23 cellular contexts compared by ENCODE assay signal in genomic region chr2:58601017-58601416, GRCh38.
DNase-seq lines count a peak whose midpoint lies in the region; TF ChIP-seq lines count a peak whose summit lies in the region.
"Had no signal": no experiment of that assay in that cellular context is flagged by ENCODE, and none has a peak within 500 bp of the region (broad histone marks: within the 10 kb centered on the region; RNA-seq: fewer than 3 reads in every experiment).

No MANE protein-coding gene starts in this region.

- peak; percentile 4 for DNase-seq in AG08396 (ENCODE audit: low spot score)
- peak; percentile 53 for DNase-seq in LHCN-M2 (ENCODE audit: low read depth)
- peak; percentile 14 for DNase-seq in astrocyte of the hippocampus (ENCODE audit: low read depth, low spot score)
- DNase-seq in fibroblast of villous mesenchyme (ENCODE audit: low read depth) = peak; percentile 11
- no peak for DNase-seq in AML-193 (lab: John Stamatoyannopoulos, UW)
- no peak for DNase-seq in NCI-H2196 treated with DMSO at 0.1 percent for 48 hours (lab: John Stamatoyannopoulos, UW; ENCODE audit: unreplicated experiment)
- no peak for DNase-seq in kidney glomerular epithelial cell (lab: John Stamatoyannopoulos, UW)
- no peak for DNase-seq in A673 (ENCODE audit: low spot score)
- DNase-seq: activated B cell treated with CpG ODN at 0.5 μM for 24 hours; activated CD4-positive, alpha-beta memory T cell treated with anti-CD3 and anti-CD28 coated beads, Interleukin-2, amount 10 ng/mL, durations not matched to agents 7 days and 5 days; activated gamma-delta T cell treated with Interleukin-2 at 50 U/mL for 16 hours; activated T-cell treated with anti-CD3 and anti-CD28 coated beads for 4 hours; caudate nucleus; dorsolateral prefrontal cortex; GF-D8; left ventricle myocardium superior; NCI-H1092 treated with DMSO at 0.1 percent for 48 hours; NCI-H2081 treated with DMSO at 0.1 percent for 48 hours; NCI-H510A treated with DMSO at 0.1 percent for 48 hours; NK-92 treated with Interleukin-12 subunit alpha and Interleukin-12 subunit beta, amount 100 ng/mL, for 24 hours; SK-N-SH; stimulated activated CD8-positive, alpha-beta memory T cell treated with anti-CD3 and anti-CD28 coated beads, Interleukin-4, amount 100 ng/mL, for 48 hours; T-helper 9 cell had no signal

- no peaks in the 10 kb centered on the region for H3K27me3 ChIP-seq in A673 (replicated peaks; ENCODE audit: insufficient read depth, low read depth, low read length, poor library complexity)
- H3K27me3 ChIP-seq: dorsolateral prefrontal cortex had no signal

- H3K27ac ChIP-seq in A673 (ENCODE audit: low read depth, low read length, poor library complexity, severe bottlenecking) = no peak overlapping the region
- H3K27ac ChIP-seq: dorsolateral prefrontal cortex had no signal

- H3K4me3 ChIP-seq in fibroblast of villous mesenchyme (ENCODE audit: low read depth, low read length) = no peak overlapping the region
- H3K4me3 ChIP-seq in A673 (ENCODE audit: low read depth, low read length, poor library complexity, severe bottlenecking) = no peak overlapping the region
- H3K4me3 ChIP-seq: dorsolateral prefrontal cortex had no signal

- POLR2A ChIA-PET in A673 (lab: Charles Lee; ENCODE audit: low non-redundant PET) = no interaction called here

- TF ChIP-seq CTCF in fibroblast of villous mesenchyme (IDR thresholded peaks at IDR 0.05; ENCODE audit: insufficient read depth, low read depth, low read length) (no peak), A673 (conservative IDR thresholded peaks at IDR 0.05; ENCODE audit: low read depth, low read length) (no peak)

- CTCF ChIA-PET in A673 (lab: Charles Lee) = no interaction called here

- H3K9me3 ChIP-seq in A673 (ENCODE audit: low read depth, low read length, poor library complexity, severe bottlenecking) = no peaks in the 10 kb centered on the region
- H3K9me3 ChIP-seq: SK-N-SH had no signal

- no TSS peak for BruUV-seq in A673 (replicated peaks; lab: Mats Ljungman, UMichigan)

- no peaks in the 10 kb centered on the region for H3K36me3 ChIP-seq in A673 (ENCODE audit: insufficient read depth, low read length, poor library complexity, severe bottlenecking)

- H3K4me1 ChIP-seq in A673 (ENCODE audit: insufficient read depth, low read length, poor library complexity, severe bottlenecking) = no peaks in the 10 kb centered on the region

- intact Hi-C loops in A673 (cut with micrococcal nuclease; ENCODE audit: unreplicated experiment) = no loop called here

Comparison
In these comparisons a context has a peak if more than half of its experiments do, and no peak if none do; other contexts are left out.
1. DNase-seq: peak in AG08396 (single experiment), LHCN-M2 (single experiment), astrocyte of the hippocampus (single experiment) and fibroblast of villous mesenchyme (single experiment); none in AML-193 (0 of 2), NCI-H2196 treated with DMSO at 0.1 percent for 48 hours (single experiment), kidney glomerular epithelial cell (single experiment) and A673 (single experiment).